29 cellular contexts compared by ENCODE assay signal in genomic region chr12:126021675-126022074, GRCh38.
"Had no signal": no experiment of that assay in that cellular context is flagged by ENCODE, and none has a peak within 500 bp of the region (broad histone marks: within the 10 kb centered on the region; RNA-seq: fewer than 3 reads in every experiment).

No MANE protein-coding gene starts in this region.

- H3K4me3 Mint-ChIP-seq: stimulated activated effector memory CD8-positive, alpha-beta T cell treated with anti-CD3 and anti-CD28 coated beads, Interleukin-12 subunit alpha, Interleukin-12 subunit beta, amount 100 ng/mL, for 72 hours; stimulated activated memory B cell treated with anti-CD40 and anti-IgM and Interleukin-4, amounts not matched to agents 10 μg/mL and 1 μg/mL and 100 μg/mL, for 72 hours; stimulated activated naive B cell treated with anti-CD40 and anti-IgM and Interleukin-4, amounts not matched to agents 10 μg/mL and 1 μg/mL and 100 μg/mL, for 72 hours; stimulated activated naive CD8-positive, alpha-beta T cell treated with anti-CD3 and anti-CD28 coated beads, Interleukin-15, amount 100 ng/mL, for 72 hours; stimulated activated naive CD8-positive, alpha-beta T cell treated with anti-CD3 and anti-CD28 coated beads, Interleukin-15, Interleukin-2, amounts not matched to agents 100 ng/mL and 50 ng/mL, for 24 hours; type B pancreatic cell had no signal

- DNase-seq: stimulated activated CD4-positive, alpha-beta T cell treated with anti-CD3 and anti-CD28 coated beads, Interleukin-2, amount 100 ng/mL, for 48 hours; stimulated activated CD4-positive, alpha-beta T cell treated with anti-CD3 and anti-CD28 coated beads, Interleukin-4, amount 100 ng/mL, for 1 hour; stimulated activated CD4-positive, alpha-beta T cell treated with anti-CD3 and anti-CD28 coated beads, Interleukin-4, amount 100 ng/mL, for 24 hours; stimulated activated CD4-positive, alpha-beta T cell treated with anti-CD3 and anti-CD28 coated beads, Interleukin-4, amount 100 ng/mL, for 4 hours; stimulated activated CD8-positive, alpha-beta memory T cell treated with anti-CD3 and anti-CD28 coated beads, Interleukin-4, amount 100 ng/mL, for 48 hours; stimulated activated naive B cell treated with anti-CD40 and anti-IgM and Interleukin-4, amounts not matched to agents 10 μg/mL and 1 μg/mL and 100 μg/mL, for 72 hours; stimulated activated naive CD4-positive, alpha-beta T cell; stimulated activated naive CD4-positive, alpha-beta T cell treated with Interleukin-2 at 50 U/mL for 16 hours; stimulated activated naive CD8-positive, alpha-beta T cell treated with anti-CD3 and anti-CD28 coated beads, Interleukin-15, amount 100 ng/mL, for 72 hours; stimulated activated naive CD8-positive, alpha-beta T cell treated with anti-CD3 and anti-CD28 coated beads, Interleukin-15, Interleukin-2, amounts not matched to agents 100 U/mL and 50 U/mL, for 24 hours; stomach; substantia nigra; testis; thyroid gland; tibial artery; transverse colon; trophoblast cell; upper lobe of left lung; upper lobe of right lung; uterus had no signal

- H3K36me3 ChIP-seq: stomach, suprapubic skin, thoracic aorta, thyroid gland, tibial artery, tibial nerve, transverse colon, upper lobe of left lung, upper lobe of right lung, uterus, vagina had no signal

- FAIRE-seq: urothelium cell line had no signal

- H3K27ac Mint-ChIP-seq: stimulated activated effector memory CD8-positive, alpha-beta T cell treated with anti-CD3 and anti-CD28 coated beads, Interleukin-12 subunit alpha, Interleukin-12 subunit beta, amount 100 ng/mL, for 72 hours; stimulated activated memory B cell treated with anti-CD40 and anti-IgM and Interleukin-4, amounts not matched to agents 10 μg/mL and 1 μg/mL and 100 μg/mL, for 72 hours; stimulated activated naive B cell treated with anti-CD40 and anti-IgM and Interleukin-4, amounts not matched to agents 10 μg/mL and 1 μg/mL and 100 μg/mL, for 72 hours; stimulated activated naive CD8-positive, alpha-beta T cell treated with anti-CD3 and anti-CD28 coated beads, Interleukin-15, amount 100 ng/mL, for 72 hours; stimulated activated naive CD8-positive, alpha-beta T cell treated with anti-CD3 and anti-CD28 coated beads, Interleukin-15, Interleukin-2, amounts not matched to agents 100 ng/mL and 50 ng/mL, for 24 hours; type B pancreatic cell had no signal

- H3K36me3 Mint-ChIP-seq: stimulated activated effector memory CD8-positive, alpha-beta T cell treated with anti-CD3 and anti-CD28 coated beads, Interleukin-12 subunit alpha, Interleukin-12 subunit beta, amount 100 ng/mL, for 72 hours; stimulated activated memory B cell treated with anti-CD40 and anti-IgM and Interleukin-4, amounts not matched to agents 10 μg/mL and 1 μg/mL and 100 μg/mL, for 72 hours; type B pancreatic cell had no signal

- H3K9me3 ChIP-seq: suprapubic skin, testis, thoracic aorta, thyroid gland, transverse colon, upper lobe of right lung, uterus, vagina had no signal

- H3K4me1 Mint-ChIP-seq: stimulated activated effector memory CD8-positive, alpha-beta T cell treated with anti-CD3 and anti-CD28 coated beads, Interleukin-12 subunit alpha, Interleukin-12 subunit beta, amount 100 ng/mL, for 72 hours; stimulated activated memory B cell treated with anti-CD40 and anti-IgM and Interleukin-4, amounts not matched to agents 10 μg/mL and 1 μg/mL and 100 μg/mL, for 72 hours; stimulated activated naive B cell treated with anti-CD40 and anti-IgM and Interleukin-4, amounts not matched to agents 10 μg/mL and 1 μg/mL and 100 μg/mL, for 72 hours; stimulated activated naive CD8-positive, alpha-beta T cell treated with anti-CD3 and anti-CD28 coated beads, Interleukin-15, amount 100 ng/mL, for 72 hours had no signal

- H3K4me3 ChIP-seq: stomach, suprapubic skin, testis, thoracic aorta, thyroid gland, tibial artery, tibial nerve, transverse colon, upper lobe of left lung, upper lobe of right lung, uterus, vagina had no signal

- H3K27ac ChIP-seq: stomach, suprapubic skin, testis, thoracic aorta, thyroid gland, tibial artery, tibial nerve, transverse colon, upper lobe of left lung, upper lobe of right lung, uterus, vagina had no signal

- H3K4me1 ChIP-seq: stomach, suprapubic skin, testis, thyroid gland, tibial artery, tibial nerve, transverse colon, upper lobe of left lung, upper lobe of right lung, uterus, vagina had no signal

- H3K27me3 ChIP-seq: stomach, suprapubic skin, testis, thyroid gland, tibial artery, tibial nerve, transverse colon, upper lobe of left lung, upper lobe of right lung, uterus, vagina had no signal

- ATAC-seq: stimulated activated effector memory CD8-positive, alpha-beta T cell treated with anti-CD3 and anti-CD28 coated beads, Interleukin-12 subunit alpha, Interleukin-12 subunit beta, amount 100 ng/mL, for 72 hours; stimulated activated memory B cell treated with anti-CD40 and anti-IgM and Interleukin-4, amounts not matched to agents 10 μg/mL and 1 μg/mL and 100 μg/mL, for 72 hours; stimulated activated naive B cell treated with anti-CD40 and anti-IgM and Interleukin-4, amounts not matched to agents 10 μg/mL and 1 μg/mL and 100 μg/mL, for 72 hours; stimulated activated naive CD8-positive, alpha-beta T cell treated with anti-CD3 and anti-CD28 coated beads, Interleukin-15, amount 100 ng/mL, for 72 hours; stimulated activated naive CD8-positive, alpha-beta T cell treated with anti-CD3 and anti-CD28 coated beads, Interleukin-15, Interleukin-2, amounts not matched to agents 100 U/mL and 50 U/mL, for 24 hours; upper lobe of right lung had no signal

- H3K27me3 Mint-ChIP-seq: stimulated activated memory B cell treated with anti-CD40 and anti-IgM and Interleukin-4, amounts not matched to agents 10 μg/mL and 1 μg/mL and 100 μg/mL, for 72 hours; stimulated activated naive B cell treated with anti-CD40 and anti-IgM and Interleukin-4, amounts not matched to agents 10 μg/mL and 1 μg/mL and 100 μg/mL, for 72 hours; stimulated activated naive CD8-positive, alpha-beta T cell treated with anti-CD3 and anti-CD28 coated beads, Interleukin-15, amount 100 ng/mL, for 72 hours; stimulated activated naive CD8-positive, alpha-beta T cell treated with anti-CD3 and anti-CD28 coated beads, Interleukin-15, Interleukin-2, amounts not matched to agents 100 ng/mL and 50 ng/mL, for 24 hours; type B pancreatic cell had no signal
